Comparison of ENCODE assay signal across 11 cellular contexts in the genomic region with DNA sequence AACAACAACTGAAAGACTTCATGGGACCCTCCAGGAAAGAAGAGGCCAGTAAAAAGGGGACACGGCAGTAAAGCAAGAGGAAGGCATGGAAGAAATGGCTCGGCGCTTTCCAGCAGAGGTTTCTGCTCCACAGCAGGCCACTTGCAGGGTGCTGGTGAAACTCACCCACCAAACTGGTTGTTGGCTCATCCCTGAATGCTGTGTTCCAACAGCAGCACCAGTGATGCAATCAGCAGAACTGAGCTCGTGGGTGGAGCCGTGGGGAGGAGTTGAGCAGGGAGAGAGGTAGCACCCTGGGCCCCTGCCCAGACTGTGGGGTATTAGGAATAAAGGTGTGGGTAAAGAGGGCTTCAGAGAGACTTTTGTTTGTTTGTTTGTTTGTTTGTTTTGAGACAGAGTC.
DNase-seq lines count a peak whose midpoint lies in the region; ATAC-seq and TF ChIP-seq lines count a peak whose summit lies in the region.
"Had no signal": no experiment of that assay in that cellular context is flagged by ENCODE, and none has a peak within 500 bp of the region (broad histone marks: within the 10 kb centered on the region; RNA-seq: fewer than 3 reads in every experiment).

No MANE protein-coding gene starts in this region.

- ATAC-seq in GM18498 (IDR thresholded peaks at IDR 0.05; ENCODE audit: unreplicated experiment) (no peak), T-cell (replicated peaks in 1 of 4) (no peak)

- H3K4me3 Mint-ChIP-seq in T-cell = no peak overlapping the region

- no peaks in the 10 kb centered on the region for H3K9me3 Mint-ChIP-seq in T-cell

- POLR2A ChIA-PET in T-cell (lab: Charles Lee) = no interaction called here

- no peak for TF ChIP-seq POLR2A in erythroblast (IDR thresholded peaks at IDR 0.05; ENCODE audit: low read length)

- DNase-seq in EL (peak; percentile 43), NOMO-1 treated with DMSO at 0.1 percent for 48 hours (lab: John Stamatoyannopoulos, UW; ENCODE audit: unreplicated experiment) (peak; percentile 55), erythroblast (lab: John Stamatoyannopoulos, UW) (peak; percentile 17 to 63), occipital lobe (lab: John Stamatoyannopoulos, UW) (peak; percentile 33), T-cell (no peak), NCI-H2227 (lab: John Stamatoyannopoulos, UW; ENCODE audit: unreplicated experiment) (no peak), NCI-H1092 treated with DMSO at 0.1 percent for 48 hours (lab: John Stamatoyannopoulos, UW) (no peak)
- DNase-seq: Karpas-422, NCI-H748 treated with DMSO at 0.1 percent for 48 hours, T-helper 2 cell had no signal

- CTCF ChIA-PET in T-cell (lab: Charles Lee) = no interaction called here

- no peaks in the 10 kb centered on the region for H3K36me3 Mint-ChIP-seq in T-cell

- peaks cover 0 to 4% of the 10 kb centered on the region in 2 donors for H3K27me3 Mint-ChIP-seq in T-cell

- H3K27ac Mint-ChIP-seq in T-cell = no peak overlapping the region

- peaks cover 0 to 7% (median 2%) of the 10 kb centered on the region in 3 donors for H3K4me1 Mint-ChIP-seq in T-cell

Comparison
In these comparisons a context has a peak if more than half of its experiments do, and no peak if none do; other contexts are left out.
1. DNase-seq: peak in EL (single experiment), NOMO-1 treated with DMSO at 0.1 percent for 48 hours (single experiment), erythroblast (2 of 2) and occipital lobe (single experiment); none in T-cell (0 of 34), NCI-H2227 (single experiment) and NCI-H1092 treated with DMSO at 0.1 percent for 48 hours (single experiment).